33 cellular contexts compared by ENCODE assay signal in the genomic region with DNA sequence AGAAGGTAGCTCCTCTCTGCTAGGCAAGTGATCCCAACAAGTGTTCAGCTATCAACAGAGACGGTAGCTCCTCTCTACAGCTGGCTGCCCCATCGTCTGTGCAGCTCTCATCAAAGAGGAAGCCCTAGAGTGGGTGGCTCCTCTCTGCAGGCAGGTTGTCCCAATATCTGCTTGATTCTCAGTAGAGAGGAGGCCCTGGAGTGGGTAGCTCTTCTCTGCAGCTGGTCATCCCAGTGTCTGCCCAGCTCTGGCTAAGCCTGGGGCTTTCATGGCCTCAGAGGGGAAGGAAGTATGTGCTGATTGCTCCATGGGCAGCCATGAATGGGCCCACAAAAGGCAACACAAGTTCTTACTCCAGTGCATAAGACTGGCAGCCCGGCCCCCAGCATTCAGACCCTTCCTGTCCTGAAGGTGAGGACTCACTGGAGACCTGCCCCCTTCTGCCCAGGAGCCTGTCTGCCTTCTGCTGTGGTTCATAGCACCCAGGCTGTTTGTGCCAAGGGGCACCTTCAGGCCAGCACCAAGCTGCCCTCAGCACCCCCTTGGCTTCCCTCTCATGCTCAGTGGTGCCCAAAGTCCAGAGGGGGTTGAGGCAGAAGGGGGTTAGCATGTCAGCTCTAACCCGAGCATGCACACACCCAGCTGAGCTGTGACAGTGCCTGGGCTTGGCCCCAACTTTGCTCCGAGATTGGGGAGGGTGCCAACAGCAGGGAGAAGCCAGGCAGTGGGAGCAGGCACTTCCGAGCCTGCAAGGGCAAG. TPM values are rescaled to one million over a fixed set of nuclear protein-coding genes. Genes with fewer than 3 reads are reported as not detected.
"Had no signal": no experiment of that assay in that cellular context is flagged by ENCODE, and none has a peak within 500 bp of the region (broad histone marks: within the 10 kb centered on the region; RNA-seq: fewer than 3 reads in every experiment).

No MANE protein-coding gene starts in this region.

- H3K27me3 Mint-ChIP-seq: activated naive CD4-positive, alpha-beta T cell treated with anti-CD3 and anti-CD28 coated beads, Interleukin-2, amount 50 U/mL, for 24 hours; activated naive CD8-positive, alpha-beta T cell treated with anti-CD3 and anti-CD28 coated beads, Interleukin-2, amount 50 U/mL, for 24 hours had no signal

- H3K9me3 ChIP-seq: adrenal gland, body of pancreas, esophagus squamous epithelium, gastroesophageal sphincter had no signal

- H3K4me1 Mint-ChIP-seq: activated CD4-positive, alpha-beta T cell treated with anti-CD3 and anti-CD28 coated beads for 36 hours; activated CD4-positive, alpha-beta T cell treated with anti-CD3 and anti-CD28 coated beads, Interleukin-2, amount 10 ng/mL, durations not matched to agents 24 days and 14 days; activated CD8-positive, alpha-beta memory T cell treated with anti-CD3 and anti-CD28 coated beads, Interleukin-2, amount 10 ng/mL, durations not matched to agents 7 days and 5 days; activated naive CD4-positive, alpha-beta T cell treated with anti-CD3 and anti-CD28 coated beads, Interleukin-2, amount 50 U/mL, for 24 hours; activated naive CD8-positive, alpha-beta T cell treated with anti-CD3 and anti-CD28 coated beads for 36 hours; activated naive CD8-positive, alpha-beta T cell treated with anti-CD3 and anti-CD28 coated beads, Interleukin-2, amount 50 U/mL, for 24 hours had no signal

- H3K4me1 ChIP-seq: adrenal gland, body of pancreas, esophagus squamous epithelium, gastroesophageal sphincter had no signal

- H3K36me3 ChIP-seq: adrenal gland, esophagus squamous epithelium, gastroesophageal sphincter had no signal

- H3K4me3 Mint-ChIP-seq: activated CD4-positive, alpha-beta memory T cell treated with anti-CD3 and anti-CD28 coated beads for 36 hours; activated CD4-positive, alpha-beta T cell treated with anti-CD3 and anti-CD28 coated beads for 36 hours; activated CD4-positive, alpha-beta T cell treated with anti-CD3 and anti-CD28 coated beads, Interleukin-2, amount 10 ng/mL, durations not matched to agents 24 days and 14 days; activated CD8-positive, alpha-beta memory T cell treated with anti-CD3 and anti-CD28 coated beads, Interleukin-2, amount 10 ng/mL, durations not matched to agents 7 days and 5 days; activated CD8-positive, alpha-beta T cell treated with anti-CD3 and anti-CD28 coated beads, Interleukin-2, amount 10 ng/mL, durations not matched to agents 7 days and 5 days; activated naive CD4-positive, alpha-beta T cell treated with anti-CD3 and anti-CD28 coated beads for 36 hours; activated naive CD4-positive, alpha-beta T cell treated with anti-CD3 and anti-CD28 coated beads, Interleukin-2, amount 50 U/mL, for 24 hours; activated naive CD8-positive, alpha-beta T cell treated with anti-CD3 and anti-CD28 coated beads for 36 hours; activated naive CD8-positive, alpha-beta T cell treated with anti-CD3 and anti-CD28 coated beads, Interleukin-2, amount 50 U/mL, for 24 hours; activated T-helper 1 cell treated with anti-CD3 and anti-CD28 coated beads, Interleukin-12 subunit alpha, Interleukin-12 subunit beta, Interleukin-2, Interleukin-4 antibody, amounts not matched to agents 30 ng/mL and 10 ng/mL and 1 ng/mL, durations not matched to agents 14 hours and 24 hours and 36 hours had no signal

- DNase-seq: activated CD4-positive, alpha-beta memory T cell treated with anti-CD3 and anti-CD28 coated beads for 36 hours; activated CD4-positive, alpha-beta T cell treated with anti-CD3 and anti-CD28 coated beads for 36 hours; activated CD4-positive, alpha-beta T cell treated with anti-CD3 and anti-CD28 coated beads, Interleukin-2, amount 10 ng/mL, durations not matched to agents 24 days and 14 days; activated CD4-positive, CD25-positive, alpha-beta regulatory T cell; activated CD4-positive, CD25-positive, alpha-beta regulatory T cell treated with anti-CD3 and anti-CD28 coated beads, Interleukin-2, amount 50 U/mL, for 72 hours; activated CD8-positive, alpha-beta memory T cell treated with anti-CD3 and anti-CD28 coated beads, Interleukin-2, amount 10 ng/mL, durations not matched to agents 7 days and 5 days; activated CD8-positive, alpha-beta memory T cell treated with anti-CD3 and anti-CD28 coated beads, Interleukin-2, amount 50 U/mL, for 4 hours; activated CD8-positive, alpha-beta T cell treated with anti-CD3 and anti-CD28 coated beads, Interleukin-2, amount 10 ng/mL, durations not matched to agents 7 days and 5 days; activated effector memory CD4-positive, alpha-beta T cell treated with anti-CD3 and anti-CD28 coated beads, Interleukin-2, amount 50 U/mL, for 16 hours; activated naive CD4-positive, alpha-beta T cell treated with anti-CD3 and anti-CD28 coated beads for 36 hours; activated naive CD8-positive, alpha-beta T cell treated with anti-CD3 and anti-CD28 coated beads for 36 hours; activated naive CD8-positive, alpha-beta T cell treated with anti-CD3 and anti-CD28 coated beads, Interleukin-2, amount 50 U/mL, for 24 hours; activated T-cell treated with anti-CD3 and anti-CD28 coated beads, Interleukin-2, amount 50 U/mL, for 1 hour; activated T-cell treated with anti-CD3 and anti-CD28 coated beads, Interleukin-2, amount 50 U/mL, for 48 hours; adrenal gland; amygdala; aorta; body of pancreas; caudate nucleus; cortex of kidney; dermis blood vessel endothelial cell; effector CD4-positive, alpha-beta T cell; esophagus squamous epithelium; foreskin melanocyte; T-helper 2 cell had no signal

- H3K27me3 ChIP-seq: adrenal gland, body of pancreas, esophagus squamous epithelium, gastroesophageal sphincter had no signal

- H3K27ac Mint-ChIP-seq: activated CD4-positive, alpha-beta memory T cell treated with anti-CD3 and anti-CD28 coated beads for 36 hours; activated CD4-positive, alpha-beta T cell treated with anti-CD3 and anti-CD28 coated beads for 36 hours; activated CD4-positive, alpha-beta T cell treated with anti-CD3 and anti-CD28 coated beads, Interleukin-2, amount 10 ng/mL, durations not matched to agents 24 days and 14 days; activated CD8-positive, alpha-beta memory T cell treated with anti-CD3 and anti-CD28 coated beads, Interleukin-2, amount 10 ng/mL, durations not matched to agents 7 days and 5 days; activated CD8-positive, alpha-beta T cell treated with anti-CD3 and anti-CD28 coated beads, Interleukin-2, amount 10 ng/mL, durations not matched to agents 7 days and 5 days; activated naive CD4-positive, alpha-beta T cell treated with anti-CD3 and anti-CD28 coated beads for 36 hours; activated naive CD4-positive, alpha-beta T cell treated with anti-CD3 and anti-CD28 coated beads, Interleukin-2, amount 50 U/mL, for 24 hours; activated naive CD8-positive, alpha-beta T cell treated with anti-CD3 and anti-CD28 coated beads for 36 hours; activated naive CD8-positive, alpha-beta T cell treated with anti-CD3 and anti-CD28 coated beads, Interleukin-2, amount 50 U/mL, for 24 hours; activated T-helper 1 cell treated with anti-CD3 and anti-CD28 coated beads, Interleukin-12 subunit alpha, Interleukin-12 subunit beta, Interleukin-2, Interleukin-4 antibody, amounts not matched to agents 30 ng/mL and 10 ng/mL and 1 ng/mL, durations not matched to agents 14 hours and 24 hours and 36 hours; activated T-helper 2 cell treated with anti-CD3 and anti-CD28 coated beads, Interferon-gamma antibody, Interleukin-2, Interleukin-4, amounts not matched to agents 10 μg/mL and 5 μg/mL and 100 μg/mL, durations not matched to agents 14 hours and 24 hours and 36 hours had no signal

- ATAC-seq: activated CD4-positive, alpha-beta T cell treated with anti-CD3 and anti-CD28 coated beads for 36 hours; activated CD8-positive, alpha-beta memory T cell treated with anti-CD3 and anti-CD28 coated beads, Interleukin-2, amount 10 ng/mL, durations not matched to agents 7 days and 5 days; activated CD8-positive, alpha-beta T cell treated with anti-CD3 and anti-CD28 coated beads, Interleukin-2, amount 10 ng/mL, durations not matched to agents 7 days and 5 days; activated naive CD8-positive, alpha-beta T cell treated with anti-CD3 and anti-CD28 coated beads, Interleukin-2, amount 50 U/mL, for 24 hours; body of pancreas; gastroesophageal sphincter had no signal

- H3K9me3 Mint-ChIP-seq: activated CD4-positive, alpha-beta memory T cell treated with anti-CD3 and anti-CD28 coated beads for 36 hours; activated CD4-positive, alpha-beta T cell treated with anti-CD3 and anti-CD28 coated beads, Interleukin-2, amount 10 ng/mL, durations not matched to agents 24 days and 14 days; activated naive CD4-positive, alpha-beta T cell treated with anti-CD3 and anti-CD28 coated beads for 36 hours; activated naive CD4-positive, alpha-beta T cell treated with anti-CD3 and anti-CD28 coated beads, Interleukin-2, amount 50 U/mL, for 24 hours; activated naive CD8-positive, alpha-beta T cell treated with anti-CD3 and anti-CD28 coated beads for 36 hours; activated naive CD8-positive, alpha-beta T cell treated with anti-CD3 and anti-CD28 coated beads, Interleukin-2, amount 50 U/mL, for 24 hours; activated T-helper 1 cell treated with anti-CD3 and anti-CD28 coated beads, Interleukin-12 subunit alpha, Interleukin-12 subunit beta, Interleukin-2, Interleukin-4 antibody, amounts not matched to agents 30 ng/mL and 10 ng/mL and 1 ng/mL, durations not matched to agents 14 hours and 24 hours and 36 hours; activated T-helper 2 cell treated with anti-CD3 and anti-CD28 coated beads, Interferon-gamma antibody, Interleukin-2, Interleukin-4, amounts not matched to agents 10 μg/mL and 5 μg/mL and 100 μg/mL, durations not matched to agents 14 hours and 24 hours and 36 hours had no signal

- H3K27ac ChIP-seq: adrenal gland, body of pancreas, epithelial cell of prostate, esophagus squamous epithelium, gastroesophageal sphincter had no signal

- H3K4me3 ChIP-seq: adrenal gland, body of pancreas, esophagus squamous epithelium, gastroesophageal sphincter had no signal

- H3K36me3 Mint-ChIP-seq: activated CD4-positive, alpha-beta memory T cell treated with anti-CD3 and anti-CD28 coated beads for 36 hours; activated CD8-positive, alpha-beta memory T cell treated with anti-CD3 and anti-CD28 coated beads, Interleukin-2, amount 10 ng/mL, durations not matched to agents 7 days and 5 days; activated naive CD4-positive, alpha-beta T cell treated with anti-CD3 and anti-CD28 coated beads, Interleukin-2, amount 50 U/mL, for 24 hours; activated naive CD8-positive, alpha-beta T cell treated with anti-CD3 and anti-CD28 coated beads for 36 hours had no signal

RNA-seq across cellular contexts. Expression of gene CCDC68, which starts 48.9 kb away (rescaled TPM):
- total RNA-seq: activated CD4-positive, alpha-beta memory T cell treated with anti-CD3 and anti-CD28 coated beads for 36 hours; activated CD4-positive, alpha-beta T cell treated with anti-CD3 and anti-CD28 coated beads for 36 hours; activated CD4-positive, alpha-beta T cell treated with anti-CD3 and anti-CD28 coated beads, Interleukin-2, amount 10 ng/mL, durations not matched to agents 24 days and 14 days; activated CD8-positive, alpha-beta memory T cell treated with anti-CD3 and anti-CD28 coated beads for 36 hours; activated CD8-positive, alpha-beta memory T cell treated with anti-CD3 and anti-CD28 coated beads, Interleukin-2, amount 10 ng/mL, durations not matched to agents 7 days and 5 days; activated CD8-positive, alpha-beta T cell treated with anti-CD3 and anti-CD28 coated beads, Interleukin-2, amount 10 ng/mL, durations not matched to agents 7 days and 5 days; activated naive CD4-positive, alpha-beta T cell treated with anti-CD3 and anti-CD28 coated beads for 36 hours; activated naive CD8-positive, alpha-beta T cell treated with anti-CD3 and anti-CD28 coated beads for 36 hours; activated T-helper 1 cell treated with anti-CD3 and anti-CD28 coated beads, Interleukin-12 subunit alpha, Interleukin-12 subunit beta, Interleukin-2, Interleukin-4 antibody, amounts not matched to agents 30 ng/mL and 10 ng/mL and 1 ng/mL, durations not matched to agents 14 hours and 24 hours and 36 hours; activated T-helper 2 cell treated with anti-CD3 and anti-CD28 coated beads, Interferon-gamma antibody, Interleukin-2, Interleukin-4, amounts not matched to agents 10 μg/mL and 5 μg/mL and 100 μg/mL, durations not matched to agents 14 hours and 24 hours and 36 hours; chondrocyte; T-helper 1 cell treated with Interleukin-12 subunit alpha and Interleukin-12 subunit beta and Interleukin-4 antibody, amounts not matched to agents 30 ng/mL and 1 ng/mL, for 36 hours had no signal
